Comparison of ENCODE assay signal across 9 cellular contexts in the genomic region with DNA sequence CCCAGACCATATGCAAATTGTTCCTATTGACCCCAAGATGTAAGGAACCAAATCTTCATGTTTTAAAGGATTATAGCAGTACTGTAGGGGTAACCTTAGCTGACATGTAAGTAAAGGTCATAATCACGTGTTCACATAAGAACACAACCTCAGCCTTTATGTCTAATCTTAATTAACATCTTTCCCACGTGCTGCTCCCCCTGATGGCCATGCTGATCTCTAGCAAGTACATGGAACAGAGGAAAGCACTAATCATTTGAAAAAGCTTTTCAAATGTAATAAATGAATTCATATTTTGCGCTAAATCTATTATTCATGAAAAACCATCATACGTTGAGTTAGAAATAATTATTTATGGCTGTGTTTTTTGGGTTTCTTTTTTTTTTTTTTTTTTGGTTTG. TPM values are rescaled to one million over a fixed set of nuclear protein-coding genes. Genes with fewer than 3 reads are reported as not detected.
DNase-seq lines count a peak whose midpoint lies in the region; ATAC-seq and TF ChIP-seq lines count a peak whose summit lies in the region.
"Had no signal": no experiment of that assay in that cellular context is flagged by ENCODE, and none has a peak within 500 bp of the region (broad histone marks: within the 10 kb centered on the region; RNA-seq: fewer than 3 reads in every experiment).

No MANE protein-coding gene starts in this region.

- ATAC-seq in IMR-90 (ENCODE audit: low read depth) (no peak), GM18498 (IDR thresholded peaks at IDR 0.05; ENCODE audit: unreplicated experiment) (no peak), aorta (ENCODE audit: low FRiP score) (no peak)

- no peak overlapping the region for H3K4ac ChIP-seq in IMR-90 (ENCODE audit: low read depth, low read length)

- no peak overlapping the region for H3K4me2 ChIP-seq in IMR-90 (ENCODE audit: low read depth, low read length)

- no peak overlapping the region for H4K91ac ChIP-seq in IMR-90 (ENCODE audit: insufficient read depth, low read depth, low read length)

- H2BK5ac ChIP-seq in IMR-90 (ENCODE audit: low read depth, low read length, poor library complexity, severe bottlenecking), result no peak overlapping the region

- H2BK120ac ChIP-seq in IMR-90 (ENCODE audit: low read depth, low read length), result no peak overlapping the region

- BruUV-seq in IMR-90 (replicated peaks; lab: Mats Ljungman, UMichigan), result no TSS peak

- DNase-seq in EH (ENCODE audit: low read depth) (peak; percentile 9), IMR-90 (peak; percentile 13), SW480 (ENCODE audit: low spot score) (peak; percentile 58), iris pigment epithelial cell (ENCODE audit: low read depth) (peak; percentile 45), aorta (no peak), cerebellum (ENCODE audit: low spot score) (no peak)
- DNase-seq in activated CD4-positive, alpha-beta T cell treated with anti-CD3 and anti-CD28 coated beads, Interleukin-2, amount 50 U/mL, for 4 hours, result no peak
- DNase-seq: activated CD4-positive, CD25-positive, alpha-beta regulatory T cell had no signal

- no peak overlapping the region for H3K56ac ChIP-seq in IMR-90 (ENCODE audit: extremely low read depth, insufficient read depth, low read length)

- H3K9me3 ChIP-seq in IMR-90 (ENCODE audit: control insufficient read depth, insufficient read depth, low read length) (no peaks in the 10 kb centered on the region), aorta (ENCODE audit: control insufficient read depth, low read length) (no peaks in the 10 kb centered on the region)

- H3K9ac ChIP-seq in IMR-90 (ENCODE audit: low read depth, low read length), result no peak overlapping the region

- TF ChIP-seq RAD21 in IMR-90 (IDR thresholded peaks at IDR 0.05; ENCODE audit: low read length), result no peak

- no peaks in the 10 kb centered on the region for H4K20me1 ChIP-seq in IMR-90 (ENCODE audit: insufficient read depth, low read length)

- WGBS in IMR-90 (ENCODE audit: extremely low coverage in 2 of 2, insufficient read length in 1 of 2), 2 experiments, result no CpG with 5 or more reads among the region's 4 CpGs
- WGBS in aorta, 2 donors, result 61 to 63% methylated on average over 4 of the region's 4 CpGs

- in situ Hi-C loops in IMR-90 (cut with MboI; ENCODE audit: low sequenced_read_pairs), result no loop called here

- peaks cover 7% of the 10 kb centered on the region for H3K27me3 ChIP-seq in IMR-90 (ENCODE audit: control insufficient read depth, insufficient read depth, low read length)
- no peaks in the 10 kb centered on the region for H3K27me3 ChIP-seq in aorta (ENCODE audit: control insufficient read depth in 1 of 2, insufficient read depth in 2 of 2, low read length in 1 of 2)

- no peak overlapping the region for H4K5ac ChIP-seq in IMR-90 (ENCODE audit: low read depth, low read length)

- TF ChIP-seq CTCF in IMR-90 (conservative IDR thresholded peaks at IDR 0.05; ENCODE audit: low read depth, low read length), result peak; percentile 35

- dilution Hi-C loops in IMR-90 (cut with HindIII; ENCODE audit: low sequenced_read_pairs, unreplicated experiment), result no loop called here

- H2AK5ac ChIP-seq in IMR-90 (ENCODE audit: low read depth, low read length), result no peak overlapping the region

- H3K14ac ChIP-seq in IMR-90 (replicated peaks; ENCODE audit: low read depth, low read length), result no peak overlapping the region

- no peak overlapping the region for H3K18ac ChIP-seq in IMR-90 (ENCODE audit: low read depth, low read length)

- H2AFZ ChIP-seq in IMR-90 (replicated peaks; ENCODE audit: low read length, poor library complexity), result no peak overlapping the region

- POLR2A ChIA-PET in IMR-90 (lab: Charles Lee; ENCODE audit: unreplicated experiment), result no interaction called here

- CTCF ChIA-PET in IMR-90 (lab: Yijun Ruan, JAX), result interaction anchor here (0.6 to 1.6 kb wide), 6 partner anchors 8 to 744 kb away, joined by 3 to 4 read pairs (median 3); no protein-coding TSS in a partner anchor

- H3K4me3 ChIP-seq in IMR-90 (ENCODE audit: insufficient read depth, low read depth, low read length), result no peak overlapping the region
- H3K4me3 ChIP-seq in aorta (ENCODE audit: low read length in 2 of 2), result no peak overlapping the region

- H3K36me3 ChIP-seq in IMR-90 (ENCODE audit: control insufficient read depth, insufficient read depth, low read length) (no peaks in the 10 kb centered on the region), aorta (ENCODE audit: control insufficient read depth in 1 of 2, insufficient read depth in 2 of 2, low read length in 1 of 2) (no peaks in the 10 kb centered on the region)

- intact Hi-C loops in IMR-90 (cut with micrococcal nuclease), result no loop called here
- intact Hi-C loops in aorta (cut with DNase I), result no loop called here

- H3K4me1 ChIP-seq in IMR-90 (ENCODE audit: control insufficient read depth, insufficient read depth, low read length) (no peaks in the 10 kb centered on the region), aorta (ENCODE audit: control insufficient read depth in 1 of 2, insufficient read depth in 2 of 2, low read length in 2 of 2) (no peaks in the 10 kb centered on the region)

- no peak overlapping the region for H2BK20ac ChIP-seq in IMR-90 (ENCODE audit: low read depth, low read length)

- H4K8ac ChIP-seq in IMR-90 (ENCODE audit: low read depth in 2 of 2, low read length in 2 of 2), result no peak overlapping the region

- H3K79me1 ChIP-seq in IMR-90 (ENCODE audit: low read depth in 1 of 2, low read length in 2 of 2), result no peaks in the 10 kb centered on the region

- H2AK9ac ChIP-seq in IMR-90 (replicated peaks; ENCODE audit: low read depth, low read length, poor library complexity), result no peak overlapping the region

- H3K23ac ChIP-seq in IMR-90 (ENCODE audit: low read depth, low read length), result no peak overlapping the region

- TF ChIP-seq POLR2A in IMR-90 (IDR thresholded peaks at IDR 0.05; ENCODE audit: low read depth, low read length), result no peak

- no peak overlapping the region for H2BK15ac ChIP-seq in IMR-90 (ENCODE audit: low read depth, low read length)

- H3K27ac ChIP-seq in IMR-90 (ENCODE audit: insufficient read depth, low read length), result no peak overlapping the region
- H3K27ac ChIP-seq in aorta (ENCODE audit: low read depth in 1 of 2, low read length in 2 of 2), result no peak overlapping the region

- H3K9me1 ChIP-seq in IMR-90 (ENCODE audit: insufficient read depth, low read length), result no peaks in the 10 kb centered on the region; the same call in 1 of the 2 replicates

TF ChIP-seq in IMR-90, 13 proteins besides CTCF, POLR2A, EP300 and RAD21:
- TF ChIP-seq CHD1 (IDR thresholded peaks at IDR 0.05; ENCODE audit: low read depth, low read length) (no peak), NFE2L2 (IDR thresholded peaks at IDR 0.05; ENCODE audit: low read depth, low read length) (no peak), SMC3 (IDR thresholded peaks at IDR 0.05; ENCODE audit: low read depth, low read length) (no peak), RFX5 (IDR thresholded peaks at IDR 0.05; ENCODE audit: low read depth, low read length) (no peak), BHLHE40 (IDR thresholded peaks at IDR 0.05; ENCODE audit: low read depth, low read length) (no peak), MAZ (IDR thresholded peaks at IDR 0.05; ENCODE audit: borderline replicate concordance, low read depth, low read length) (no peak), MAFK (IDR thresholded peaks at IDR 0.05; ENCODE audit: low read depth, low read length) (no peak), MXI1 (IDR thresholded peaks at IDR 0.05; ENCODE audit: borderline replicate concordance, low read depth, low read length) (no peak)
- TF ChIP-seq, protein P1, sequence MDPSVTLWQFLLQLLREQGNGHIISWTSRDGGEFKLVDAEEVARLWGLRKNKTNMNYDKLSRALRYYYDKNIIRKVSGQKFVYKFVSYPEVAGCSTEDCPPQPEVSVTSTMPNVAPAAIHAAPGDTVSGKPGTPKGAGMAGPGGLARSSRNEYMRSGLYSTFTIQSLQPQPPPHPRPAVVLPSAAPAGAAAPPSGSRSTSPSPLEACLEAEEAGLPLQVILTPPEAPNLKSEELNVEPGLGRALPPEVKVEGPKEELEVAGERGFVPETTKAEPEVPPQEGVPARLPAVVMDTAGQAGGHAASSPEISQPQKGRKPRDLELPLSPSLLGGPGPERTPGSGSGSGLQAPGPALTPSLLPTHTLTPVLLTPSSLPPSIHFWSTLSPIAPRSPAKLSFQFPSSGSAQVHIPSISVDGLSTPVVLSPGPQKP (IDR thresholded peaks at IDR 0.05; ENCODE audit: borderline replicate concordance, low read depth, low read length), result no peak

RNA-seq across cellular contexts. Expression of gene ITPR2, which starts 30.5 kb away (rescaled TPM):
- 9.0 and 9.2 TPM in 2 replicates for total RNA-seq in IMR-90 (2012; rRNA removed)
- polyA plus RNA-seq in IMR-90 (2012; rRNA removed), result 1.1 and 1.2 TPM in 2 replicates
- 0.14 and 0.44 TPM in 2 replicates for polyA plus RNA-seq in IMR-90 (2012; cell fraction: cytosol; rRNA removed)
- 0.24 and 2.0 TPM in 2 replicates for polyA plus RNA-seq in IMR-90 (2012; cell fraction: nucleus; rRNA removed; ENCODE audit: low replicate concordance)
- total RNA-seq in aorta, result 10 to 100 TPM; 40.3 to 84.8 TPM
- polyA plus RNA-seq in aorta, result 1 to 10 TPM; 1.5 to 3.3 TPM
- total RNA-seq in cerebellum, result 38.6 TPM

Comparison
In these comparisons a context has a peak if more than half of its experiments do, and no peak if none do; other contexts are left out.
1. DNase-seq: peak in EH (single experiment), IMR-90 (single experiment), SW480 (single experiment) and iris pigment epithelial cell (single experiment); none in aorta (0 of 2), activated CD4-positive, alpha-beta T cell treated with anti-CD3 and anti-CD28 coated beads, Interleukin-2, amount 50 U/mL, for 4 hours (0 of 2) and cerebellum (single experiment).